Comparison of ENCODE assay signal across 8 cellular contexts in genomic region chr12:107917912-107918800, GRCh38.
A peak's percentile ranks its signal among the peaks of the same experiment; 100 is the strongest.
DNase-seq lines count a peak whose midpoint lies in the region; ATAC-seq and TF ChIP-seq lines count a peak whose summit lies in the region.

No MANE protein-coding gene starts in this region.

- H3K27me3 ChIP-seq in parathyroid adenoma (ENCODE audit: control insufficient read depth, insufficient read depth, low read length): no peaks in the 10 kb centered on the region

- H3K4me2 ChIP-seq in parathyroid adenoma (ENCODE audit: low read length): no peak overlapping the region

- H3K79me2 ChIP-seq in parathyroid adenoma: no peaks in the 10 kb centered on the region

- no peaks in the 10 kb centered on the region for H3K4me1 ChIP-seq in parathyroid adenoma

- peak; percentile 70 for TF ChIP-seq CTCF in AG09309 (IDR thresholded peaks at IDR 0.05; ENCODE audit: control insufficient read depth, insufficient read depth, low read depth, low read length, missing control alignments)
- peak; percentile 91 for TF ChIP-seq CTCF in epithelial cell of esophagus (IDR thresholded peaks at IDR 0.05; ENCODE audit: insufficient read depth, low read depth, low read length, missing control alignments)
- peak; percentile 80 for TF ChIP-seq CTCF in parathyroid adenoma (IDR thresholded peaks at IDR 0.05)

- H3K9ac ChIP-seq in parathyroid adenoma: no peak overlapping the region

- no peak overlapping the region for H2AFZ ChIP-seq in parathyroid adenoma

- no peak for DNase-seq in AG09309 (ENCODE audit: low read depth)
- peak; percentile 24 for DNase-seq in GM19238 (ENCODE audit: insufficient read length, low spot score)
- DNase-seq in NCI-H748 treated with DMSO at 0.1 percent for 48 hours (lab: John Stamatoyannopoulos, UW): peak; percentile 37
- DNase-seq in epithelial cell of esophagus (ENCODE audit: low read depth): peak; percentile 60
- no peak for DNase-seq in T-helper 1 cell

- ATAC-seq in HG03025 (IDR thresholded peaks at IDR 0.05; ENCODE audit: low FRiP score, unreplicated experiment): no peak
- no peak for ATAC-seq in GM19397 (IDR thresholded peaks at IDR 0.05; ENCODE audit: unreplicated experiment)

- H3K27ac ChIP-seq in parathyroid adenoma: no peak overlapping the region

- H3K36me3 ChIP-seq in parathyroid adenoma (ENCODE audit: control insufficient read depth, insufficient read depth, low read length): no peaks in the 10 kb centered on the region

- no peaks in the 10 kb centered on the region for H3K9me3 ChIP-seq in parathyroid adenoma (ENCODE audit: control insufficient read depth, low read length)

- H3K4me3 ChIP-seq in AG09309 (ENCODE audit: control insufficient read depth, low read depth, low read length) (no peak overlapping the region), epithelial cell of esophagus (ENCODE audit: low read length) (no peak overlapping the region), parathyroid adenoma (ENCODE audit: low read depth, low read length) (no peak overlapping the region)

Comparison
In these comparisons a context has a peak if more than half of its experiments do, and no peak if none do; other contexts are left out.
1. DNase-seq: peak in GM19238 (single experiment), NCI-H748 treated with DMSO at 0.1 percent for 48 hours (single experiment) and epithelial cell of esophagus (single experiment); none in AG09309 (single experiment) and T-helper 1 cell (0 of 5).
2. Peak in every context shown above with its lines, with median percentiles within 50 percentile points of each other: CTCF ChIP-seq.